ENCODE assay signal across 1 cellular context in the genomic region with DNA sequence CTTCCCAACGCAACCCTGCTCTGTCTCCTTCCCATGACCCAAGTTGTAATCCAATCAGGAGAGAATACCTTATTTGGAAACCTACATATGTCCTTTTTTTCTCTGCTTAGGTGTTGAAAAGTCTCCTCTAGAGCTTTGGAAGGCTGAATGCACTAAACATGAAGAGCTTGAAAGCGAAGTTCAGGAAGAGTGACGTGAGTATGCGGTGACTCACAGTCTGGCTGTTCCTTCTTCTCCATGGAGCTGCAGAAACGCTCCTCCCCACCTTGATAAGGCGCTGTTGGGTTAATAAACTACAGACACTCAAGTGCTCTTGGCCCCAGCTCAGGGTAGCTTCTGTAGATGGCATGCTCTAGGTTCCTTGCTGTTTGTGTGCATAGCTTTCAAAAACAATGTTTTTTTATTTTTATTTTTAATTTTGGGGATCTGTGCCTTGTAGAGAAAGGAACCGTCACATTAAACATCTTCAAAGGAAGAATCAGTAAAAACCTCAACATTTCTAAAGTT.
A peak's percentile ranks its signal among the peaks of the same experiment; 100 is the strongest.
TF ChIP-seq lines count a peak whose summit lies in the region.

No MANE protein-coding gene starts in this region.

TF ChIP-seq in HEK293, 187 proteins besides CTCF, POLR2A, EP300 and RAD21 (continued from another document and continues in another):
- TF ChIP-seq, protein P1, sequence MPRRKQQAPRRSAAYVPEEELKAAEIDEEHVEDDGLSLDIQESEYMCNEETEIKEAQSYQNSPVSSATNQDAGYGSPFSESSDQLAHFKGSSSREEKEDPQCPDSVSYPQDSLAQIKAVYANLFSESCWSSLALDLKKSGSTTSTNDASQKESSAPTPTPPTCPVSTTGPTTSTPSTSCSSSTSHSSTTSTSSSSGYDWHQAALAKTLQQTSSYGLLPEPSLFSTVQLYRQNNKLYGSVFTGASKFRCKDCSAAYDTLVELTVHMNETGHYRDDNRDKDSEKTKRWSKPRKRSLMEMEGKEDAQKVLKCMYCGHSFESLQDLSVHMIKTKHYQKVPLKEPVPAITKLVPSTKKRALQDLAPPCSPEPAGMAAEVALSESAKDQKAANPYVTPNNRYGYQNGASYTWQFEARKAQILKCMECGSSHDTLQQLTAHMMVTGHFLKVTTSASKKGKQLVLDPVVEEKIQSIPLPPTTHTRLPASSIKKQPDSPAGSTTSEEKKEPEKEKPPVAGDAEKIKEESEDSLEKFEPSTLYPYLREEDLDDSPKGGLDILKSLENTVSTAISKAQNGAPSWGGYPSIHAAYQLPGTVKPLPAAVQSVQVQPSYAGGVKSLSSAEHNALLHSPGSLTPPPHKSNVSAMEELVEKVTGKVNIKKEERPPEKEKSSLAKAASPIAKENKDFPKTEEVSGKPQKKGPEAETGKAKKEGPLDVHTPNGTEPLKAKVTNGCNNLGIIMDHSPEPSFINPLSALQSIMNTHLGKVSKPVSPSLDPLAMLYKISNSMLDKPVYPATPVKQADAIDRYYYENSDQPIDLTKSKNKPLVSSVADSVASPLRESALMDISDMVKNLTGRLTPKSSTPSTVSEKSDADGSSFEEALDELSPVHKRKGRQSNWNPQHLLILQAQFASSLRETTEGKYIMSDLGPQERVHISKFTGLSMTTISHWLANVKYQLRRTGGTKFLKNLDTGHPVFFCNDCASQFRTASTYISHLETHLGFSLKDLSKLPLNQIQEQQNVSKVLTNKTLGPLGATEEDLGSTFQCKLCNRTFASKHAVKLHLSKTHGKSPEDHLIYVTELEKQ (tag by site-specific recombination; IDR thresholded peaks at IDR 0.05; ENCODE audit: borderline replicate concordance) = no peak
- TF ChIP-seq ZNF600 (tag by site-specific recombination; IDR thresholded peaks at IDR 0.05) (peak; percentile 93), ZNF394 (tag by site-specific recombination; IDR thresholded peaks at IDR 0.05; ENCODE audit: borderline replicate concordance) (peak; percentile 81), KLF9 (tag by site-specific recombination; IDR thresholded peaks at IDR 0.05; ENCODE audit: low read depth) (no peak), ZNF555 (tag by site-specific recombination; conservative IDR thresholded peaks at IDR 0.05) (no peak), ZNF610 (tag by site-specific recombination; IDR thresholded peaks at IDR 0.05; ENCODE audit: borderline replicate concordance) (0 out of 2 replicates have a peak, but pooled peaks have one; percentile 52), IKZF3 (tag by site-specific recombination; IDR thresholded peaks at IDR 0.05) (peak; percentile 100), ZNF10 (tag by site-specific recombination; IDR thresholded peaks at IDR 0.05) (peak; percentile 78), GLIS1 (tag by site-specific recombination; IDR thresholded peaks at IDR 0.05) (no peak), KLF10 (tag by site-specific recombination; IDR thresholded peaks at IDR 0.05) (peak; percentile 18; the same call in 1 of the 2 replicates), ZSCAN30 (tag by site-specific recombination; IDR thresholded peaks at IDR 0.05) (peak; percentile 38; the same call in 1 of the 2 replicates), ZXDB (tag by site-specific recombination; IDR thresholded peaks at IDR 0.05) (peak; percentile 46; the same call in 1 of the 2 replicates), ZBTB21 (tag by site-specific recombination; IDR thresholded peaks at IDR 0.05) (peak; percentile 64), SP3 (tag by site-specific recombination; IDR thresholded peaks at IDR 0.05) (no peak), ZNF561 (tag by site-specific recombination; IDR thresholded peaks at IDR 0.05; ENCODE audit: borderline replicate concordance) (peak; percentile 100), ZBTB7A (tag by site-specific recombination; IDR thresholded peaks at IDR 0.05; ENCODE audit: low read depth) (no peak), HOXD13 (CRISPR knock-in tag; IDR thresholded peaks at IDR 0.05; ENCODE audit: borderline replicate concordance) (no peak), ZNF560 (tag by site-specific recombination; IDR thresholded peaks at IDR 0.05; ENCODE audit: borderline replicate concordance) (no peak), OSR2 (tag by site-specific recombination; IDR thresholded peaks at IDR 0.05) (peak; percentile 89), ZNF211 (tag by site-specific recombination; IDR thresholded peaks at IDR 0.05; ENCODE audit: low read depth) (no peak), ZNF24 (tag by site-specific recombination; IDR thresholded peaks at IDR 0.05) (no peak), ZNF629 (tag by site-specific recombination; IDR thresholded peaks at IDR 0.05) (peak; percentile 89), ZSCAN16 (tag by site-specific recombination; IDR thresholded peaks at IDR 0.05) (peak; percentile 91), ZNF654 (tag by site-specific recombination; IDR thresholded peaks at IDR 0.05; ENCODE audit: low read depth) (peak; percentile 20; the same call in 1 of the 2 replicates), KLF16 (tag by site-specific recombination; IDR thresholded peaks at IDR 0.05) (no peak), FEZF1 (tag by site-specific recombination; IDR thresholded peaks at IDR 0.05) (peak; percentile 70), ZNF324 (tag by site-specific recombination; IDR thresholded peaks at IDR 0.05) (peak; percentile 31; the same call in 1 of the 2 replicates), ZNF48 (tag by site-specific recombination; IDR thresholded peaks at IDR 0.05) (no peak), SP7 (tag by site-specific recombination; IDR thresholded peaks at IDR 0.05) (peak; percentile 57), RBAK (tag by site-specific recombination; IDR thresholded peaks at IDR 0.05) (no peak), WT1 (tag by site-specific recombination; IDR thresholded peaks at IDR 0.05) (peak; percentile 4; the same call in 1 of the 2 replicates), ZNF558 (tag by site-specific recombination; IDR thresholded peaks at IDR 0.05) (peak; percentile 53; the same call in 1 of the 2 replicates), ZNF510 (tag by site-specific recombination; IDR thresholded peaks at IDR 0.05; ENCODE audit: insufficient replicate concordance) (no peak)
- TF ChIP-seq, protein P2, sequence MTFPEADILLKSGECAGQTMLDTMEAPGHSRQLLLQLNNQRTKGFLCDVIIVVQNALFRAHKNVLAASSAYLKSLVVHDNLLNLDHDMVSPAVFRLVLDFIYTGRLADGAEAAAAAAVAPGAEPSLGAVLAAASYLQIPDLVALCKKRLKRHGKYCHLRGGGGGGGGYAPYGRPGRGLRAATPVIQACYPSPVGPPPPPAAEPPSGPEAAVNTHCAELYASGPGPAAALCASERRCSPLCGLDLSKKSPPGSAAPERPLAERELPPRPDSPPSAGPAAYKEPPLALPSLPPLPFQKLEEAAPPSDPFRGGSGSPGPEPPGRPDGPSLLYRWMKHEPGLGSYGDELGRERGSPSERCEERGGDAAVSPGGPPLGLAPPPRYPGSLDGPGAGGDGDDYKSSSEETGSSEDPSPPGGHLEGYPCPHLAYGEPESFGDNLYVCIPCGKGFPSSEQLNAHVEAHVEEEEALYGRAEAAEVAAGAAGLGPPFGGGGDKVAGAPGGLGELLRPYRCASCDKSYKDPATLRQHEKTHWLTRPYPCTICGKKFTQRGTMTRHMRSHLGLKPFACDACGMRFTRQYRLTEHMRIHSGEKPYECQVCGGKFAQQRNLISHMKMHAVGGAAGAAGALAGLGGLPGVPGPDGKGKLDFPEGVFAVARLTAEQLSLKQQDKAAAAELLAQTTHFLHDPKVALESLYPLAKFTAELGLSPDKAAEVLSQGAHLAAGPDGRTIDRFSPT (tag by site-specific recombination; IDR thresholded peaks at IDR 0.05) = peak; percentile 74
- TF ChIP-seq, protein P3, sequence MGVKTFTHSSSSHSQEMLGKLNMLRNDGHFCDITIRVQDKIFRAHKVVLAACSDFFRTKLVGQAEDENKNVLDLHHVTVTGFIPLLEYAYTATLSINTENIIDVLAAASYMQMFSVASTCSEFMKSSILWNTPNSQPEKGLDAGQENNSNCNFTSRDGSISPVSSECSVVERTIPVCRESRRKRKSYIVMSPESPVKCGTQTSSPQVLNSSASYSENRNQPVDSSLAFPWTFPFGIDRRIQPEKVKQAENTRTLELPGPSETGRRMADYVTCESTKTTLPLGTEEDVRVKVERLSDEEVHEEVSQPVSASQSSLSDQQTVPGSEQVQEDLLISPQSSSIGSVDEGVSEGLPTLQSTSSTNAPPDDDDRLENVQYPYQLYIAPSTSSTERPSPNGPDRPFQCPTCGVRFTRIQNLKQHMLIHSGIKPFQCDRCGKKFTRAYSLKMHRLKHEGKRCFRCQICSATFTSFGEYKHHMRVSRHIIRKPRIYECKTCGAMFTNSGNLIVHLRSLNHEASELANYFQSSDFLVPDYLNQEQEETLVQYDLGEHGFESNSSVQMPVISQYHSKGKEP (tag by site-specific recombination; IDR thresholded peaks at IDR 0.05) = peak; percentile 80
- TF ChIP-seq, protein P4, sequence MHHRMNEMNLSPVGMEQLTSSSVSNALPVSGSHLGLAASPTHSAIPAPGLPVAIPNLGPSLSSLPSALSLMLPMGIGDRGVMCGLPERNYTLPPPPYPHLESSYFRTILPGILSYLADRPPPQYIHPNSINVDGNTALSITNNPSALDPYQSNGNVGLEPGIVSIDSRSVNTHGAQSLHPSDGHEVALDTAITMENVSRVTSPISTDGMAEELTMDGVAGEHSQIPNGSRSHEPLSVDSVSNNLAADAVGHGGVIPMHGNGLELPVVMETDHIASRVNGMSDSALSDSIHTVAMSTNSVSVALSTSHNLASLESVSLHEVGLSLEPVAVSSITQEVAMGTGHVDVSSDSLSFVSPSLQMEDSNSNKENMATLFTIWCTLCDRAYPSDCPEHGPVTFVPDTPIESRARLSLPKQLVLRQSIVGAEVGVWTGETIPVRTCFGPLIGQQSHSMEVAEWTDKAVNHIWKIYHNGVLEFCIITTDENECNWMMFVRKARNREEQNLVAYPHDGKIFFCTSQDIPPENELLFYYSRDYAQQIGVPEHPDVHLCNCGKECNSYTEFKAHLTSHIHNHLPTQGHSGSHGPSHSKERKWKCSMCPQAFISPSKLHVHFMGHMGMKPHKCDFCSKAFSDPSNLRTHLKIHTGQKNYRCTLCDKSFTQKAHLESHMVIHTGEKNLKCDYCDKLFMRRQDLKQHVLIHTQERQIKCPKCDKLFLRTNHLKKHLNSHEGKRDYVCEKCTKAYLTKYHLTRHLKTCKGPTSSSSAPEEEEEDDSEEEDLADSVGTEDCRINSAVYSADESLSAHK (tag by site-specific recombination; IDR thresholded peaks at IDR 0.05) = peak; percentile 85
- TF ChIP-seq, protein P5, sequence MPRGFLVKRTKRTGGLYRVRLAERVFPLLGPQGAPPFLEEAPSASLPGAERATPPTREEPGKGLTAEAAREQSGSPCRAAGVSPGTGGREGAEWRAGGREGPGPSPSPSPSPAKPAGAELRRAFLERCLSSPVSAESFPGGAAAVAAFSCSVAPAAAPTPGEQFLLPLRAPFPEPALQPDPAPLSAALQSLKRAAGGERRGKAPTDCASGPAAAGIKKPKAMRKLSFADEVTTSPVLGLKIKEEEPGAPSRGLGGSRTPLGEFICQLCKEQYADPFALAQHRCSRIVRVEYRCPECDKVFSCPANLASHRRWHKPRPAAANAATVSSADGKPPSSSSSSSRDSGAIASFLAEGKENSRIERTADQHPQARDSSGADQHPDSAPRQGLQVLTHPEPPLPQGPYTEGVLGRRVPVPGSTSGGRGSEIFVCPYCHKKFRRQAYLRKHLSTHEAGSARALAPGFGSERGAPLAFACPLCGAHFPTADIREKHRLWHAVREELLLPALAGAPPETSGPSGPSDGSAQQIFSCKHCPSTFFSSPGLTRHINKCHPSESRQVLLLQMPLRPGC (tag by site-specific recombination; IDR thresholded peaks at IDR 0.05) = peak; percentile 80
- TF ChIP-seq, protein P6, sequence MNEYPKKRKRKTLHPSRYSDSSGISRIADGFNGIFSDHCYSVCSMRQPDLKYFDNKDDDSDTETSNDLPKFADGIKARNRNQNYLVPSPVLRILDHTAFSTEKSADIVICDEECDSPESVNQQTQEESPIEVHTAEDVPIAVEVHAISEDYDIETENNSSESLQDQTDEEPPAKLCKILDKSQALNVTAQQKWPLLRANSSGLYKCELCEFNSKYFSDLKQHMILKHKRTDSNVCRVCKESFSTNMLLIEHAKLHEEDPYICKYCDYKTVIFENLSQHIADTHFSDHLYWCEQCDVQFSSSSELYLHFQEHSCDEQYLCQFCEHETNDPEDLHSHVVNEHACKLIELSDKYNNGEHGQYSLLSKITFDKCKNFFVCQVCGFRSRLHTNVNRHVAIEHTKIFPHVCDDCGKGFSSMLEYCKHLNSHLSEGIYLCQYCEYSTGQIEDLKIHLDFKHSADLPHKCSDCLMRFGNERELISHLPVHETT (tag by site-specific recombination; IDR thresholded peaks at IDR 0.05) = peak; percentile 30; the same call in 1 of the 2 replicates
- TF ChIP-seq, protein P7, sequence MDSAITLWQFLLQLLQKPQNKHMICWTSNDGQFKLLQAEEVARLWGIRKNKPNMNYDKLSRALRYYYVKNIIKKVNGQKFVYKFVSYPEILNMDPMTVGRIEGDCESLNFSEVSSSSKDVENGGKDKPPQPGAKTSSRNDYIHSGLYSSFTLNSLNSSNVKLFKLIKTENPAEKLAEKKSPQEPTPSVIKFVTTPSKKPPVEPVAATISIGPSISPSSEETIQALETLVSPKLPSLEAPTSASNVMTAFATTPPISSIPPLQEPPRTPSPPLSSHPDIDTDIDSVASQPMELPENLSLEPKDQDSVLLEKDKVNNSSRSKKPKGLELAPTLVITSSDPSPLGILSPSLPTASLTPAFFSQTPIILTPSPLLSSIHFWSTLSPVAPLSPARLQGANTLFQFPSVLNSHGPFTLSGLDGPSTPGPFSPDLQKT (IDR thresholded peaks at IDR 0.05; ENCODE audit: borderline replicate concordance, low read depth, low read length) = no peak
- TF ChIP-seq, protein P8, sequence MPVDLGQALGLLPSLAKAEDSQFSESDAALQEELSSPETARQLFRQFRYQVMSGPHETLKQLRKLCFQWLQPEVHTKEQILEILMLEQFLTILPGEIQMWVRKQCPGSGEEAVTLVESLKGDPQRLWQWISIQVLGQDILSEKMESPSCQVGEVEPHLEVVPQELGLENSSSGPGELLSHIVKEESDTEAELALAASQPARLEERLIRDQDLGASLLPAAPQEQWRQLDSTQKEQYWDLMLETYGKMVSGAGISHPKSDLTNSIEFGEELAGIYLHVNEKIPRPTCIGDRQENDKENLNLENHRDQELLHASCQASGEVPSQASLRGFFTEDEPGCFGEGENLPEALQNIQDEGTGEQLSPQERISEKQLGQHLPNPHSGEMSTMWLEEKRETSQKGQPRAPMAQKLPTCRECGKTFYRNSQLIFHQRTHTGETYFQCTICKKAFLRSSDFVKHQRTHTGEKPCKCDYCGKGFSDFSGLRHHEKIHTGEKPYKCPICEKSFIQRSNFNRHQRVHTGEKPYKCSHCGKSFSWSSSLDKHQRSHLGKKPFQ (tag by site-specific recombination; IDR thresholded peaks at IDR 0.05) = no peak
- TF ChIP-seq, protein P9, sequence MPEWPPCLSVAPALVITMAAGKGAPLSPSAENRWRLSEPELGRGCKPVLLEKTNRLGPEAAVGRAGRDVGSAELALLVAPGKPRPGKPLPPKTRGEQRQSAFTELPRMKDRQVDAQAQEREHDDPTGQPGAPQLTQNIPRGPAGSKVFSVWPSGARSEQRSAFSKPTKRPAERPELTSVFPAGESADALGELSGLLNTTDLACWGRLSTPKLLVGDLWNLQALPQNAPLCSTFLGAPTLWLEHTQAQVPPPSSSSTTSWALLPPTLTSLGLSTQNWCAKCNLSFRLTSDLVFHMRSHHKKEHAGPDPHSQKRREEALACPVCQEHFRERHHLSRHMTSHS (tag by site-specific recombination; IDR thresholded peaks at IDR 0.05) = no peak
- TF ChIP-seq, protein P10, sequence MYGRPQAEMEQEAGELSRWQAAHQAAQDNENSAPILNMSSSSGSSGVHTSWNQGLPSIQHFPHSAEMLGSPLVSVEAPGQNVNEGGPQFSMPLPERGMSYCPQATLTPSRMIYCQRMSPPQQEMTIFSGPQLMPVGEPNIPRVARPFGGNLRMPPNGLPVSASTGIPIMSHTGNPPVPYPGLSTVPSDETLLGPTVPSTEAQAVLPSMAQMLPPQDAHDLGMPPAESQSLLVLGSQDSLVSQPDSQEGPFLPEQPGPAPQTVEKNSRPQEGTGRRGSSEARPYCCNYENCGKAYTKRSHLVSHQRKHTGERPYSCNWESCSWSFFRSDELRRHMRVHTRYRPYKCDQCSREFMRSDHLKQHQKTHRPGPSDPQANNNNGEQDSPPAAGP (tag by site-specific recombination; IDR thresholded peaks at IDR 0.05) = 0 out of 2 replicates have a peak, but pooled peaks have one; percentile 58
